In genomic region chr5:132079081-132079480, GRCh38 we compare ENCODE assay signal across 34 cellular contexts. TPM values are rescaled to one million over a fixed set of nuclear protein-coding genes. Genes with fewer than 3 reads are reported as not detected.
"Had no signal": no experiment of that assay in that cellular context is flagged by ENCODE, and none has a peak within 500 bp of the region (broad histone marks: within the 10 kb centered on the region; RNA-seq: fewer than 3 reads in every experiment).

No MANE protein-coding gene starts in this region.

- H3K4me3 ChIP-seq: ascending aorta, cardiac muscle cell, coronary artery, dorsolateral prefrontal cortex, gastrocnemius medialis, hepatocyte, left ventricle myocardium inferior, pancreas, prostate gland, skin epidermis, tibial nerve had no signal

- H3K4me1 ChIP-seq: ascending aorta, gastrocnemius medialis, left ventricle myocardium inferior, pancreas, prostate gland, tibial nerve had no signal

- H3K9me3 Mint-ChIP-seq: brain; effector memory CD8-positive, alpha-beta T cell; nephron had no signal

- H2AFZ ChIP-seq: hepatocyte had no signal

- H3K27me3 Mint-ChIP-seq: activated naive CD8-positive, alpha-beta T cell; effector memory CD8-positive, alpha-beta T cell had no signal

- H3K36me3 ChIP-seq: ascending aorta, cardiac muscle cell, gastrocnemius medialis, left ventricle myocardium inferior, pancreas, prostate gland, tibial nerve had no signal

- H3K9me3 ChIP-seq: ascending aorta, gastrocnemius medialis, left ventricle myocardium inferior, pancreas, prostate gland, tibial nerve had no signal

- H3K4me1 Mint-ChIP-seq: brain, nephron had no signal

- DNase-seq: activated CD8-positive, alpha-beta memory T cell treated with anti-CD3 and anti-CD28 coated beads, Interleukin-2, amount 50 U/mL, for 4 hours; activated effector memory CD4-positive, alpha-beta T cell treated with Interleukin-2 at 50 U/mL for 16 hours; activated naive CD4-positive, alpha-beta T cell treated with Interleukin-2 at 50 U/mL for 16 hours; activated T-cell treated with anti-CD3 and anti-CD28 coated beads, Interleukin-2, amount 50 U/mL, for 1 hour; dorsolateral prefrontal cortex; effector memory CD8-positive, alpha-beta T cell; erythroblast; gastrocnemius medialis; glutamatergic neuron; islet precursor cell; left ventricle myocardium inferior; pancreas; retina; stimulated activated CD4-positive, alpha-beta T cell treated with anti-CD3 and anti-CD28 coated beads, Interleukin-12 subunit alpha, Interleukin-12 subunit beta, amount 100 ng/mL, for 4 hours; stimulated activated CD4-positive, alpha-beta T cell treated with anti-CD3 and anti-CD28 coated beads, Interleukin-4, amount 100 ng/mL, for 1 hour; T-helper 9 cell had no signal

- H3K4me2 ChIP-seq: hepatocyte had no signal

- ATAC-seq: effector memory CD8-positive, alpha-beta T cell; gastrocnemius medialis; pancreas; sciatic nerve; SK-N-SH treated with all-trans-retinoic acid at 6 μM for 48 hours had no signal

- H3K27me3 ChIP-seq: ascending aorta, cardiac muscle cell, dorsolateral prefrontal cortex, gastrocnemius medialis, hepatocyte, pancreas, tibial nerve had no signal

- H3K79me2 ChIP-seq: hepatocyte had no signal

- H3K27ac ChIP-seq: ascending aorta, cardiac muscle cell, coronary artery, dorsolateral prefrontal cortex, gastrocnemius medialis, hepatocyte, left ventricle myocardium inferior, pancreas, prostate gland, skin epidermis, tibial nerve, VCaP had no signal

- H3K27ac Mint-ChIP-seq: activated naive CD8-positive, alpha-beta T cell; brain; nephron had no signal

- H3K36me3 Mint-ChIP-seq: activated naive CD8-positive, alpha-beta T cell; brain had no signal

- H3K4me3 Mint-ChIP-seq: activated naive CD8-positive, alpha-beta T cell; brain; effector memory CD8-positive, alpha-beta T cell; nephron had no signal

RNA-seq across cellular contexts. Expression of gene CSF2, which starts 5.5 kb away (rescaled TPM):
- total RNA-seq: ascending aorta, cardiac muscle cell, cerebellum, dorsolateral prefrontal cortex, gastrocnemius medialis, hepatocyte, left ventricle myocardium inferior, mucosa of gallbladder, prostate gland, sciatic nerve, temporal lobe, tibial nerve, ureter had no signal

RNA-seq across cellular contexts. Expression of gene IL3, which starts 18.6 kb away (rescaled TPM):
- total RNA-seq: ascending aorta, cardiac muscle cell, cerebellum, dorsolateral prefrontal cortex, gastrocnemius medialis, left ventricle myocardium inferior, lung microvascular endothelial cell, mucosa of gallbladder, pancreas, prostate gland, sciatic nerve, temporal lobe, tibial nerve, ureter had no signal
